ENCODE assay signal across 34 cellular contexts in genomic region chr17:12349297-12349696, GRCh38.
"Had no signal": no experiment of that assay in that cellular context is flagged by ENCODE, and none has a peak within 500 bp of the region (broad histone marks: within the 10 kb centered on the region; RNA-seq: fewer than 3 reads in every experiment).

No MANE protein-coding gene starts in this region.

- H3K4me3 ChIP-seq: esophagus squamous epithelium had no signal

- ATAC-seq: activated CD4-positive, CD25-positive, alpha-beta regulatory T cell treated with anti-CD3 and anti-CD28 coated beads, Interleukin-2, amount 50 U/mL, for 24 hours; activated naive CD4-positive, alpha-beta T cell treated with anti-CD3 and anti-CD28 coated beads, Interleukin-2, amount 50 U/mL, for 72 hours; activated T-cell treated with anti-CD3 and anti-CD28 coated beads, Interleukin-2, amount 50 U/mL, for 72 hours; effector memory CD8-positive, alpha-beta T cell; T-helper 17 cell had no signal

- H3K27ac ChIP-seq: brain microvascular endothelial cell, esophagus squamous epithelium, WERI-Rb-1 had no signal

- FAIRE-seq: astrocyte, colon, frontal cortex had no signal

- H3K36me3 ChIP-seq: brain microvascular endothelial cell, esophagus squamous epithelium, WERI-Rb-1 had no signal

- H3K27me3 Mint-ChIP-seq: activated B cell treated with CpG ODN at 0.5 μM for 24 hours; activated CD4-positive, alpha-beta memory T cell treated with anti-CD3 and anti-CD28 coated beads, Interleukin-2, amount 10 ng/mL, durations not matched to agents 7 days and 5 days; activated CD4-positive, alpha-beta T cell treated with anti-CD3 and anti-CD28 coated beads, Interleukin-2, amount 10 ng/mL, durations not matched to agents 7 days and 5 days; activated naive CD4-positive, alpha-beta T cell treated with anti-CD3 and anti-CD28 coated beads, Interleukin-2, amount 10 ng/mL, durations not matched to agents 7 days and 5 days; activated naive CD8-positive, alpha-beta T cell treated with anti-CD3 and anti-CD28 coated beads, Interleukin-2, amount 10 ng/mL, durations not matched to agents 7 days and 5 days; activated T-cell treated with anti-CD3 and anti-CD28 coated beads, Interleukin-2, amount 50 U/mL, for 24 hours; central memory CD8-positive, alpha-beta T cell; effector memory CD8-positive, alpha-beta T cell; T-helper 17 cell had no signal

- H3K9me3 Mint-ChIP-seq: activated T-cell treated with anti-CD3 and anti-CD28 coated beads, Interleukin-2, amount 50 U/mL, for 24 hours had no signal

- H3K27me3 ChIP-seq: brain microvascular endothelial cell, esophagus squamous epithelium had no signal

- H3K4me3 Mint-ChIP-seq: activated B cell treated with CpG ODN at 0.5 μM for 24 hours; activated CD4-positive, alpha-beta memory T cell treated with anti-CD3 and anti-CD28 coated beads, Interleukin-2, amount 10 ng/mL, durations not matched to agents 7 days and 5 days; activated CD4-positive, alpha-beta T cell treated with anti-CD3 and anti-CD28 coated beads, Interleukin-2, amount 10 ng/mL, durations not matched to agents 7 days and 5 days; activated naive CD4-positive, alpha-beta T cell treated with anti-CD3 and anti-CD28 coated beads, Interleukin-2, amount 10 ng/mL, durations not matched to agents 7 days and 5 days; activated naive CD8-positive, alpha-beta T cell treated with anti-CD3 and anti-CD28 coated beads, Interleukin-2, amount 10 ng/mL, durations not matched to agents 7 days and 5 days; activated T-cell treated with anti-CD3 and anti-CD28 coated beads, Interleukin-2, amount 50 U/mL, for 24 hours; activated T-cell treated with anti-CD3 and anti-CD28 coated beads, Interleukin-2, amount 50 U/mL, for 72 hours; central memory CD8-positive, alpha-beta T cell; effector memory CD8-positive, alpha-beta T cell; T-helper 17 cell; T-helper 2 cell treated with Interferon-gamma antibody and Interleukin-4, amounts not matched to agents 5 μg/mL and 100 μg/mL, for 36 hours had no signal

- DNase-seq: activated B cell treated with CpG ODN at 0.5 μM for 24 hours; activated CD4-positive, alpha-beta memory T cell treated with anti-CD3 and anti-CD28 coated beads, Interleukin-2, amount 10 ng/mL, durations not matched to agents 7 days and 5 days; activated CD4-positive, alpha-beta T cell treated with anti-CD3 and anti-CD28 coated beads, Interleukin-2, amount 10 ng/mL, durations not matched to agents 7 days and 5 days; activated CD4-positive, alpha-beta T cell treated with anti-CD3 and anti-CD28 coated beads, Interleukin-2, amount 50 U/mL, for 4 hours; activated CD8-positive, alpha-beta memory T cell treated with anti-CD3 and anti-CD28 coated beads, Interleukin-2, amount 50 U/mL, for 48 hours; activated gamma-delta T cell; activated naive CD4-positive, alpha-beta T cell; activated naive CD4-positive, alpha-beta T cell treated with anti-CD3 and anti-CD28 coated beads, Interleukin-2, amount 10 ng/mL, durations not matched to agents 7 days and 5 days; activated naive CD8-positive, alpha-beta T cell treated with anti-CD3 and anti-CD28 coated beads, Interleukin-2, amount 10 ng/mL, durations not matched to agents 7 days and 5 days; activated T-cell treated with anti-CD3 and anti-CD28 coated beads for 4 hours; activated T-cell treated with anti-CD3 and anti-CD28 coated beads, Interleukin-2, amount 50 U/mL, for 24 hours; activated T-cell treated with anti-CD3 and anti-CD28 coated beads, Interleukin-2, amount 50 U/mL, for 72 hours; amniotic stem cell; anterior cingulate cortex; brain microvascular endothelial cell; cortex of kidney; dermis blood vessel endothelial cell; effector CD4-positive, alpha-beta T cell; effector memory CD8-positive, alpha-beta T cell; erythroblast; esophagus squamous epithelium; foreskin fibroblast; head of caudate nucleus; T-helper 1 cell; T-helper 17 cell; T1000; WERI-Rb-1 had no signal

- H3K4me1 ChIP-seq: esophagus squamous epithelium had no signal

- H3K36me3 Mint-ChIP-seq: activated naive CD4-positive, alpha-beta T cell treated with anti-CD3 and anti-CD28 coated beads, Interleukin-2, amount 10 ng/mL, durations not matched to agents 7 days and 5 days; activated naive CD4-positive, alpha-beta T cell treated with anti-CD3 and anti-CD28 coated beads, Interleukin-2, amount 50 U/mL, for 72 hours; activated naive CD8-positive, alpha-beta T cell treated with anti-CD3 and anti-CD28 coated beads, Interleukin-2, amount 10 ng/mL, durations not matched to agents 7 days and 5 days had no signal

- H3K4me1 Mint-ChIP-seq: activated B cell treated with CpG ODN at 0.5 μM for 24 hours; activated CD4-positive, alpha-beta memory T cell treated with anti-CD3 and anti-CD28 coated beads, Interleukin-2, amount 10 ng/mL, durations not matched to agents 7 days and 5 days; activated CD4-positive, alpha-beta T cell treated with anti-CD3 and anti-CD28 coated beads, Interleukin-2, amount 10 ng/mL, durations not matched to agents 7 days and 5 days; activated naive CD4-positive, alpha-beta T cell treated with anti-CD3 and anti-CD28 coated beads, Interleukin-2, amount 10 ng/mL, durations not matched to agents 7 days and 5 days; activated naive CD8-positive, alpha-beta T cell treated with anti-CD3 and anti-CD28 coated beads, Interleukin-2, amount 10 ng/mL, durations not matched to agents 7 days and 5 days; central memory CD8-positive, alpha-beta T cell; T-helper 17 cell had no signal

- H3K27ac Mint-ChIP-seq: activated B cell treated with CpG ODN at 0.5 μM for 24 hours; activated CD4-positive, alpha-beta memory T cell treated with anti-CD3 and anti-CD28 coated beads, Interleukin-2, amount 10 ng/mL, durations not matched to agents 7 days and 5 days; activated CD4-positive, alpha-beta T cell treated with anti-CD3 and anti-CD28 coated beads, Interleukin-2, amount 10 ng/mL, durations not matched to agents 7 days and 5 days; activated naive CD4-positive, alpha-beta T cell treated with anti-CD3 and anti-CD28 coated beads, Interleukin-2, amount 10 ng/mL, durations not matched to agents 7 days and 5 days; activated naive CD4-positive, alpha-beta T cell treated with anti-CD3 and anti-CD28 coated beads, Interleukin-2, amount 50 U/mL, for 72 hours; activated naive CD8-positive, alpha-beta T cell treated with anti-CD3 and anti-CD28 coated beads, Interleukin-2, amount 10 ng/mL, durations not matched to agents 7 days and 5 days; activated T-cell treated with anti-CD3 and anti-CD28 coated beads, Interleukin-2, amount 50 U/mL, for 24 hours; activated T-cell treated with anti-CD3 and anti-CD28 coated beads, Interleukin-2, amount 50 U/mL, for 72 hours; effector memory CD8-positive, alpha-beta T cell; T-helper 17 cell; T-helper 2 cell treated with Interferon-gamma antibody and Interleukin-4, amounts not matched to agents 5 μg/mL and 100 μg/mL, for 36 hours had no signal
